23 cellular contexts compared by ENCODE assay signal in genomic region chr2:176466918-176467452, GRCh38.
"Had no signal": no experiment of that assay in that cellular context is flagged by ENCODE, and none has a peak within 500 bp of the region (broad histone marks: within the 10 kb centered on the region; RNA-seq: fewer than 3 reads in every experiment).

No MANE protein-coding gene starts in this region.

- H3K4me3 Mint-ChIP-seq: activated CD4-positive, alpha-beta T cell treated with anti-CD3 and anti-CD28 coated beads, Interleukin-2, amount 10 ng/mL, durations not matched to agents 7 days and 5 days; activated CD8-positive, alpha-beta memory T cell treated with anti-CD3 and anti-CD28 coated beads, Interleukin-2, amount 10 ng/mL, durations not matched to agents 7 days and 5 days; activated CD8-positive, alpha-beta T cell treated with anti-CD3 and anti-CD28 coated beads for 36 hours; activated naive CD4-positive, alpha-beta T cell treated with anti-CD3 and anti-CD28 coated beads, Interleukin-2, amount 50 U/mL, for 24 hours; brain; nephron progenitor cell; stimulated activated effector memory CD8-positive, alpha-beta T cell treated with anti-CD3 and anti-CD28 coated beads, Interleukin-12 subunit alpha, Interleukin-12 subunit beta, amount 100 ng/mL, for 72 hours; stimulated activated naive CD8-positive, alpha-beta T cell treated with anti-CD3 and anti-CD28 coated beads, Interleukin-15, amount 100 ng/mL, for 72 hours had no signal

- ATAC-seq: activated CD4-positive, CD25-positive, alpha-beta regulatory T cell treated with anti-CD3 and anti-CD28 coated beads, Interleukin-2, amount 50 U/mL, for 24 hours; activated CD8-positive, alpha-beta memory T cell treated with anti-CD3 and anti-CD28 coated beads, Interleukin-2, amount 10 ng/mL, durations not matched to agents 7 days and 5 days; activated CD8-positive, alpha-beta T cell treated with anti-CD3 and anti-CD28 coated beads for 36 hours; sciatic nerve; stimulated activated effector memory CD8-positive, alpha-beta T cell treated with anti-CD3 and anti-CD28 coated beads, Interleukin-12 subunit alpha, Interleukin-12 subunit beta, amount 100 ng/mL, for 72 hours; stimulated activated naive CD8-positive, alpha-beta T cell treated with anti-CD3 and anti-CD28 coated beads, Interleukin-15, amount 100 ng/mL, for 72 hours had no signal

- H3K4me1 ChIP-seq: tibial artery had no signal

- FAIRE-seq: small intestine had no signal

- H3K27ac Mint-ChIP-seq: activated CD4-positive, alpha-beta T cell treated with anti-CD3 and anti-CD28 coated beads, Interleukin-2, amount 10 ng/mL, durations not matched to agents 7 days and 5 days; activated CD8-positive, alpha-beta memory T cell treated with anti-CD3 and anti-CD28 coated beads, Interleukin-2, amount 10 ng/mL, durations not matched to agents 7 days and 5 days; activated CD8-positive, alpha-beta T cell treated with anti-CD3 and anti-CD28 coated beads for 36 hours; activated naive CD4-positive, alpha-beta T cell treated with anti-CD3 and anti-CD28 coated beads, Interleukin-2, amount 50 U/mL, for 24 hours; nephron progenitor cell; stimulated activated effector memory CD8-positive, alpha-beta T cell treated with anti-CD3 and anti-CD28 coated beads, Interleukin-12 subunit alpha, Interleukin-12 subunit beta, amount 100 ng/mL, for 72 hours; stimulated activated naive CD8-positive, alpha-beta T cell treated with anti-CD3 and anti-CD28 coated beads, Interleukin-15, amount 100 ng/mL, for 72 hours had no signal

- H3K27me3 Mint-ChIP-seq: brain had no signal

- DNase-seq: activated CD4-positive, alpha-beta T cell treated with anti-CD3 and anti-CD28 coated beads, Interleukin-2, amount 10 ng/mL, durations not matched to agents 7 days and 5 days; activated CD8-positive, alpha-beta memory T cell treated with anti-CD3 and anti-CD28 coated beads, Interleukin-2, amount 10 ng/mL, durations not matched to agents 7 days and 5 days; activated CD8-positive, alpha-beta T cell treated with anti-CD3 and anti-CD28 coated beads for 36 hours; activated gamma-delta T cell treated with Interleukin-2 at 50 U/mL for 16 hours; activated T-cell treated with anti-CD3 and anti-CD28 coated beads, Interleukin-2, amount 50 U/mL, for 1 hour; aorta; dermis blood vessel endothelial cell; effector CD8-positive, alpha-beta T cell; foreskin melanocyte; mesenchymal stem cell; nephron progenitor cell; occipital lobe; posterior cingulate gyrus; small intestine; stimulated activated CD4-positive, alpha-beta T cell treated with anti-CD3 and anti-CD28 coated beads, Interleukin-2, amount 100 ng/mL, for 24 hours; stimulated activated naive CD8-positive, alpha-beta T cell treated with anti-CD3 and anti-CD28 coated beads, Interleukin-15, amount 100 ng/mL, for 72 hours; tibial artery had no signal

- H3K4me1 Mint-ChIP-seq: stimulated activated effector memory CD8-positive, alpha-beta T cell treated with anti-CD3 and anti-CD28 coated beads, Interleukin-12 subunit alpha, Interleukin-12 subunit beta, amount 100 ng/mL, for 72 hours; stimulated activated naive CD8-positive, alpha-beta T cell treated with anti-CD3 and anti-CD28 coated beads, Interleukin-15, amount 100 ng/mL, for 72 hours had no signal

- H3K27ac ChIP-seq: tibial artery, VCaP had no signal

- H3K9me3 ChIP-seq: tibial artery had no signal

- H3K4me3 ChIP-seq: tibial artery had no signal

- H3K9me3 Mint-ChIP-seq: activated CD4-positive, alpha-beta T cell treated with anti-CD3 and anti-CD28 coated beads, Interleukin-2, amount 10 ng/mL, durations not matched to agents 7 days and 5 days; activated CD8-positive, alpha-beta T cell treated with anti-CD3 and anti-CD28 coated beads for 36 hours; activated naive CD4-positive, alpha-beta T cell treated with anti-CD3 and anti-CD28 coated beads, Interleukin-2, amount 50 U/mL, for 24 hours; brain; nephron progenitor cell; stimulated activated effector memory CD8-positive, alpha-beta T cell treated with anti-CD3 and anti-CD28 coated beads, Interleukin-12 subunit alpha, Interleukin-12 subunit beta, amount 100 ng/mL, for 72 hours; stimulated activated naive CD8-positive, alpha-beta T cell treated with anti-CD3 and anti-CD28 coated beads, Interleukin-15, amount 100 ng/mL, for 72 hours had no signal

- H3K36me3 Mint-ChIP-seq: activated CD8-positive, alpha-beta memory T cell treated with anti-CD3 and anti-CD28 coated beads, Interleukin-2, amount 10 ng/mL, durations not matched to agents 7 days and 5 days; activated naive CD4-positive, alpha-beta T cell treated with anti-CD3 and anti-CD28 coated beads, Interleukin-2, amount 50 U/mL, for 24 hours; brain; stimulated activated effector memory CD8-positive, alpha-beta T cell treated with anti-CD3 and anti-CD28 coated beads, Interleukin-12 subunit alpha, Interleukin-12 subunit beta, amount 100 ng/mL, for 72 hours had no signal

- H3K36me3 ChIP-seq: tibial artery had no signal
